Comparison of ENCODE assay signal across 16 cellular contexts in genomic region chr6:10597499-10598001, GRCh38.
"Had no signal": no experiment of that assay in that cellular context is flagged by ENCODE, and none has a peak within 500 bp of the region (broad histone marks: within the 10 kb centered on the region; RNA-seq: fewer than 3 reads in every experiment).

No MANE protein-coding gene starts in this region.

- DNase-seq: activated CD4-positive, alpha-beta T cell treated with anti-CD3 and anti-CD28 coated beads, Interleukin-2, amount 50 U/mL, for 1 hour; activated CD8-positive, alpha-beta memory T cell treated with anti-CD3 and anti-CD28 coated beads for 24 hours; activated gamma-delta T cell treated with Interleukin-2 at 50 U/mL for 16 hours; activated T-cell treated with anti-CD3 and anti-CD28 coated beads, Interleukin-2, amount 50 U/mL, for 72 hours; dermis blood vessel endothelial cell; effector memory CD4-positive, alpha-beta T cell; hypothalamus; islet precursor cell; naive thymus-derived CD4-positive, alpha-beta T cell; pancreas; stimulated activated CD4-positive, alpha-beta T cell treated with anti-CD3 and anti-CD28 coated beads, Interleukin-4, amount 100 ng/mL, for 4 hours had no signal

- H3K27me3 ChIP-seq: pancreas had no signal

- H3K9me3 ChIP-seq: pancreas, thoracic aorta had no signal

- ATAC-seq: activated CD4-positive, CD25-positive, alpha-beta regulatory T cell treated with anti-CD3 and anti-CD28 coated beads, Interleukin-2, amount 50 U/mL, for 24 hours; activated T-cell treated with anti-CD3 and anti-CD28 coated beads, Interleukin-2, amount 50 U/mL, for 72 hours; sciatic nerve; stimulated activated memory B cell treated with anti-CD40 and anti-IgM and Interleukin-4, amounts not matched to agents 10 μg/mL and 1 μg/mL and 100 μg/mL, for 72 hours had no signal

- H3K36me3 ChIP-seq: pancreas, thoracic aorta had no signal

- H3K4me3 ChIP-seq: pancreas, thoracic aorta had no signal

- H3K27ac ChIP-seq: pancreas, thoracic aorta had no signal

- FAIRE-seq: pancreas, urothelium cell line had no signal
